In the genomic region with DNA sequence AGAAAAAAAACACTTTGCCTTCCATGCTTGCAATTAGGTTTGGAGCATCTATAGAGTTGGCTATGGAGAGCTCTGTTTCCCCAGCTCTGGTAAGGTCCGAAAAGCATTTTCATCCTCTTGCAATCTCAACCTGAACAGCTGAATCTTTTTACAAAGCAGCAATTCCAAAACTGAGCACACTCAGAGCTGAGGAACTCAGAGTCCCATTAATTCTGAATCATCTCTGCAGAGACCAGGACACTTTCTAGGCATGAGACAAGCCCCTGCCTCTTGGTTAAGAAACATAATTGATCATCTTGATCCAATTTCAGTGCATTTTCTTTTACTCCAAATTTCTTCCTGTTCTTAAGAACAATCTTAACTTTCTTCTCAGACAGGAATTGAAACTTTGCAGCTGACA, we compare ENCODE assay signal across 24 cellular contexts. TPM values are rescaled to one million over a fixed set of nuclear protein-coding genes. Genes with fewer than 3 reads are reported as not detected.
DNase-seq lines count a peak whose midpoint lies in the region; FAIRE-seq and TF ChIP-seq lines count a peak whose summit lies in the region.
"Had no signal": no experiment of that assay in that cellular context is flagged by ENCODE, and none has a peak within 500 bp of the region (broad histone marks: within the 10 kb centered on the region; RNA-seq: fewer than 3 reads in every experiment).

No MANE protein-coding gene starts in this region.

- no peak overlapping the region for H3K27ac ChIP-seq in OCI-LY7 (ENCODE audit: low read depth, low read length, poor library complexity, severe bottlenecking)
- H3K27ac ChIP-seq in CD4-positive, alpha-beta memory T cell (ENCODE audit: low read depth, low read length) = no peak overlapping the region
- H3K27ac ChIP-seq: HL-60 had no signal

- H3K36me3 Mint-ChIP-seq in CD4-positive, alpha-beta memory T cell = no peaks in the 10 kb centered on the region
- H3K36me3 Mint-ChIP-seq: CD4-positive, CD25-positive, alpha-beta regulatory T cell had no signal

- H3K27me3 Mint-ChIP-seq in CD4-positive, alpha-beta memory T cell = peaks cover 46 to 50% of the 10 kb centered on the region in 2 donors

- no TSS peak for BruUV-seq in OCI-LY7 (replicated peaks; lab: Mats Ljungman, UMichigan)

- CTCF ChIA-PET in OCI-LY7 (lab: Charles Lee; ENCODE audit: unreplicated experiment) = no interaction called here
- CTCF ChIA-PET in CD4-positive, alpha-beta memory T cell (lab: Charles Lee; ENCODE audit: partially characterized antibody) = no interaction called here

- no peak overlapping the region for H2AFZ ChIP-seq in OCI-LY7 (ENCODE audit: low read length)

- DNase-seq in HCEC 1CT (peak; percentile 70), LHCN-M2 (ENCODE audit: low read depth) (peak; percentile 57), amniotic stem cell (lab: John Stamatoyannopoulos, UW) (peak; percentile 45), fibroblast of the aortic adventitia (ENCODE audit: low read depth) (peak; percentile 19), OCI-LY7 (ENCODE audit: low spot score) (no peak), HTR-8/SVneo (ENCODE audit: insufficient read length, low spot score) (no peak), SHP77 (lab: John Stamatoyannopoulos, UW) (no peak)
- DNase-seq in CD4-positive, alpha-beta memory T cell = no peak
- DNase-seq: ACHN; BE2C; C1 segment of cervical spinal cord; Caco-2; CD4-positive, CD25-positive, alpha-beta regulatory T cell; GDM1; GOT3; H7; KBM-7 had no signal

- H3K4me1 ChIP-seq in OCI-LY7 (ENCODE audit: insufficient read depth, low read length, poor library complexity, severe bottlenecking) = no peaks in the 10 kb centered on the region
- no peaks in the 10 kb centered on the region for H3K4me1 ChIP-seq in CD4-positive, alpha-beta memory T cell (ENCODE audit: insufficient read depth, low read length)
- H3K4me1 ChIP-seq: BE2C, Caco-2 had no signal

- intact Hi-C loops in OCI-LY7 (cut with micrococcal nuclease; ENCODE audit: unreplicated experiment) = no loop called here
- intact Hi-C loops in CD4-positive, alpha-beta memory T cell (cut with micrococcal nuclease) = no loop called here

- no peaks in the 10 kb centered on the region for H3K36me3 ChIP-seq in OCI-LY7 (ENCODE audit: insufficient read depth, low read length)
- no peaks in the 10 kb centered on the region for H3K36me3 ChIP-seq in CD4-positive, alpha-beta memory T cell (ENCODE audit: insufficient read depth, low read length)
- H3K36me3 ChIP-seq: BE2C had no signal

- no peak for TF ChIP-seq CTCF in fibroblast of the aortic adventitia (IDR thresholded peaks at IDR 0.05; ENCODE audit: insufficient read depth, low read length)
- no peak for TF ChIP-seq CTCF in OCI-LY7 (conservative IDR thresholded peaks at IDR 0.05; ENCODE audit: low read length)

- FAIRE-seq in HTR-8/SVneo (lab: Jason Lieb, UNC) = no peak
- FAIRE-seq: A204.1, D721Med, GM12892, GM18507, HepG2 had no signal

- POLR2A ChIA-PET in OCI-LY7 (lab: Charles Lee) = interaction anchor here (0.6 kb wide), 2 partner anchors 16 to 835 kb away, joined by 3 to 4 read pairs; no protein-coding TSS in a partner anchor
- POLR2A ChIA-PET in CD4-positive, alpha-beta memory T cell (lab: Charles Lee; ENCODE audit: partially characterized antibody) = no interaction called here

- H3K9me2 ChIP-seq in OCI-LY7 (ENCODE audit: insufficient read depth, low read length) = no peaks in the 10 kb centered on the region

- H3K4me3 ChIP-seq in fibroblast of the aortic adventitia (ENCODE audit: low read depth, low read length) = no peak overlapping the region
- H3K4me3 ChIP-seq in OCI-LY7 (ENCODE audit: low read depth, low read length, poor library complexity, severe bottlenecking) = no peak overlapping the region
- H3K4me3 ChIP-seq in CD4-positive, alpha-beta memory T cell (ENCODE audit: low read length in 2 of 2) = no peak overlapping the region

- 0 out of 2 replicates have a peak, but pooled peaks cover 5% of the 10 kb centered on the region for H3K9me3 ChIP-seq in OCI-LY7 (ENCODE audit: low read length)
- no peaks in the 10 kb centered on the region for H3K9me3 ChIP-seq in CD4-positive, alpha-beta memory T cell (ENCODE audit: control insufficient read depth in 1 of 2, low read length in 2 of 2)
- H3K9me3 ChIP-seq: BE2C, Caco-2 had no signal

- H3K27ac Mint-ChIP-seq in CD4-positive, alpha-beta memory T cell = no peak overlapping the region
- H3K27ac Mint-ChIP-seq: IgD-negative memory B cell had no signal

- no peak overlapping the region for H3K4me2 ChIP-seq in OCI-LY7 (ENCODE audit: low read length)

- peaks cover under 1 to 21% (median 12%) of the 10 kb centered on the region in 8 donors for H3K9me3 Mint-ChIP-seq in CD4-positive, alpha-beta memory T cell

- no peak overlapping the region for H3K4me3 Mint-ChIP-seq in CD4-positive, alpha-beta memory T cell
- H3K4me3 Mint-ChIP-seq: CD4-positive, CD25-positive, alpha-beta regulatory T cell; IgD-negative memory B cell had no signal

- peaks cover 7% of the 10 kb centered on the region for H3K27me3 ChIP-seq in CD4-positive, alpha-beta memory T cell (ENCODE audit: insufficient read depth, low read length)

- no peaks in the 10 kb centered on the region for H4K20me1 ChIP-seq in OCI-LY7 (ENCODE audit: insufficient read depth, low read length)

- H3K79me2 ChIP-seq in OCI-LY7 (ENCODE audit: insufficient read depth, low read depth, low read length) = no peaks in the 10 kb centered on the region

- peaks cover 0 to 19% (median 15%) of the 10 kb centered on the region in 4 donors for H3K4me1 Mint-ChIP-seq in CD4-positive, alpha-beta memory T cell

RNA-seq across cellular contexts. Expression of a gene that starts 4.2 kb away (rescaled TPM):
- 0.23 and 0.58 TPM in 2 replicates for total RNA-seq in LHCN-M2 (2014; rRNA removed)
- polyA plus RNA-seq in LHCN-M2 (2012) = 0.13 TPM
- total RNA-seq in fibroblast of the aortic adventitia (ENCODE audit: low replicate concordance) = 0.18 TPM in 1 of 2 replicates, not detected in the other
- total RNA-seq in OCI-LY7 (2014; rRNA removed; shearing (Covaris generic)) = not detected in 2 replicates
- total RNA-seq in OCI-LY7 (2022) = not detected in 2 replicates
- total RNA-seq in CD4-positive, alpha-beta memory T cell = not detected
- polyA plus RNA-seq in CD4-positive, alpha-beta memory T cell = not detected
- total RNA-seq: Caco-2; CD4-positive, CD25-positive, alpha-beta regulatory T cell; HepG2 had no signal
- polyA plus RNA-seq: CD4-positive, CD25-positive, alpha-beta regulatory T cell; HepG2; IgD-negative memory B cell had no signal

Comparison
In these comparisons a context has a peak if more than half of its experiments do, and no peak if none do; other contexts are left out.
1. DNase-seq: peak in HCEC 1CT (single experiment), LHCN-M2 (single experiment), amniotic stem cell (single experiment) and fibroblast of the aortic adventitia (single experiment); none in OCI-LY7 (single experiment), CD4-positive, alpha-beta memory T cell (0 of 5), HTR-8/SVneo (single experiment) and SHP77 (0 of 2).